8 cellular contexts compared by ENCODE assay signal in genomic region chr22:37635157-37635556, GRCh38. TPM values are rescaled to one million over a fixed set of nuclear protein-coding genes. Genes with fewer than 3 reads are reported as not detected.
DNase-seq lines count a peak whose midpoint lies in the region; ATAC-seq, FAIRE-seq and TF ChIP-seq lines count a peak whose summit lies in the region.
"Had no signal": no experiment of that assay in that cellular context is flagged by ENCODE, and none has a peak within 500 bp of the region (broad histone marks: within the 10 kb centered on the region; RNA-seq: fewer than 3 reads in every experiment).

No MANE protein-coding gene starts in this region.

- H3K36me3 ChIP-seq in Peyer's patch (peaks cover 0 to 21% (median 0%) of the 10 kb centered on the region in 3 donors), small intestine (ENCODE audit: control insufficient read depth in 2 of 2, insufficient read depth in 2 of 2, low read length in 2 of 2) (no peaks in the 10 kb centered on the region)

- H3K9me3 ChIP-seq in Peyer's patch, result no peaks in the 10 kb centered on the region
- H3K9me3 ChIP-seq in small intestine (ENCODE audit: control insufficient read depth, low read depth), result no peaks in the 10 kb centered on the region

- peak overlapping the region; percentile 74 to 98 (median 88) for H3K27ac ChIP-seq in Peyer's patch
- peak overlapping the region; percentile 92 for H3K27ac ChIP-seq in caudate nucleus (ENCODE audit: low read depth, low read length)
- H3K27ac ChIP-seq in small intestine (ENCODE audit: low read depth in 1 of 2, low read length in 1 of 2), result peak overlapping the region; percentile 84 to 85

- ATAC-seq in HG02571 (IDR thresholded peaks at IDR 0.05; ENCODE audit: unreplicated experiment), result no peak

- H3K27me3 ChIP-seq in Peyer's patch (no peaks in the 10 kb centered on the region), small intestine (ENCODE audit: control insufficient read depth in 2 of 2, insufficient read depth in 2 of 2, low read length in 2 of 2) (no peaks in the 10 kb centered on the region)

- DNase-seq in Peyer's patch (no peak), caudate nucleus (lab: John Stamatoyannopoulos, UW) (no peak), small intestine (no peak), DMS153 (lab: John Stamatoyannopoulos, UW) (no peak)
- DNase-seq: GDM1, midbrain, NCI-H526 had no signal

- 79 to 88% (median 85%) methylated on average over 7 of the region's 7 CpGs for WGBS in small intestine, 3 donors

- no peak for FAIRE-seq in small intestine (lab: Jason Lieb, UNC)

- TF ChIP-seq POLR2A in Peyer's patch (IDR thresholded peaks at IDR 0.05), result no peak

- H3K4me1 ChIP-seq in Peyer's patch (peaks cover 20 to 66% (median 56%) of the 10 kb centered on the region in 4 donors), small intestine (ENCODE audit: control insufficient read depth in 2 of 2, insufficient read depth in 1 of 2, low read depth in 1 of 2, low read length in 1 of 2) (peaks cover 18 to 34% of the 10 kb centered on the region in 2 donors)

- TF ChIP-seq CTCF in Peyer's patch (IDR thresholded peaks at IDR 0.05), result no peak

- H3K4me3 ChIP-seq in Peyer's patch (no peak overlapping the region), small intestine (ENCODE audit: low read depth in 1 of 2, low read length in 2 of 2) (no peak overlapping the region)

RNA-seq across cellular contexts. Expression of gene SH3BP1, which starts 4.3 kb away (rescaled TPM):
- total RNA-seq in Peyer's patch, result 100 to 1,000 TPM in 1 of 4 donors, 10 to 100 TPM in 3; 55.0 to 135 (median 71.8) TPM
- 10 to 100 TPM; 20.8 to 29.1 (median 27.9) TPM for polyA plus RNA-seq in small intestine

RNA-seq across cellular contexts. Expression of gene PDXP, which starts 23.4 kb away (rescaled TPM):
- 100 to 1,000 TPM in 3 of 4 donors, 10 to 100 TPM in 1; 19.0 to 146 (median 111) TPM for total RNA-seq in Peyer's patch
- 10 to 100 TPM; 27.7 to 98.6 (median 87.0) TPM for polyA plus RNA-seq in small intestine

RNA-seq across cellular contexts. Expression of gene GGA1, which starts 26.5 kb away (rescaled TPM):
- total RNA-seq in Peyer's patch, result 100 to 1,000 TPM in 3 of 4 donors, 10 to 100 TPM in 1; 67.1 to 189 (median 117) TPM
- polyA plus RNA-seq in small intestine, result 10 to 100 TPM; 44.4 to 73.2 (median 67.5) TPM

RNA-seq across cellular contexts. Expression of gene LGALS1, which starts 40.3 kb away (rescaled TPM):
- total RNA-seq in Peyer's patch, result 100 to 1,000 TPM in 1 of 4 donors, 10 to 100 TPM in 3; 44.8 to 352 (median 73.5) TPM
- 100 to 1,000 TPM in 2 of 3 donors, 10 to 100 TPM in 1; 36.9 to 396 (median 232) TPM for polyA plus RNA-seq in small intestine

RNA-seq across cellular contexts. Expression of gene NOL12, which starts 51.0 kb away (rescaled TPM):
- total RNA-seq in Peyer's patch, result 100 to 1,000 TPM in 1 of 4 donors, 10 to 100 TPM in 3; 37.5 to 144 (median 57.1) TPM
- 10 to 100 TPM; 22.6 to 28.9 (median 24.0) TPM for polyA plus RNA-seq in small intestine
